Comparison of ENCODE assay signal across 20 cellular contexts in the genomic region with DNA sequence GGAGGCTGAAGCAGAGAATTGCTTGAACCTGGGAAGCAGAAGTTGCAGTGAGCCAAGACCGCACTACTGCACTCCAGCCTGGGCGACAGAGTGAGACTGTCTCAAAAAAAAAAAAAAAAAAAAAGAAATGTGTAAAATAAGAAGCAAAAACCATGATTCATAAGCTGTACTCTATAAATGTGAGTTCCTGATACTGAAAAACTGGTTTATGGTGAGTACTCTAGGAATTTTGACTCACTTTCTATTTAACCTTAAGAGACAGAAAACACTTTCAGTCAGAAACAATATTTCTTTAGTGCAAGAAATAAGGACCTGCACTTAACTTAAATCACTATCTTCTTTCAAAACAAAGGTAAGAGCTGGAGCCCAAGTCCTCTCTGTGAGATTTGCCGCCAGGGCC. TPM values are rescaled to one million over a fixed set of nuclear protein-coding genes. Genes with fewer than 3 reads are reported as not detected.
DNase-seq lines count a peak whose midpoint lies in the region; ATAC-seq and TF ChIP-seq lines count a peak whose summit lies in the region.
"Had no signal": no experiment of that assay in that cellular context is flagged by ENCODE, and none has a peak within 500 bp of the region (broad histone marks: within the 10 kb centered on the region; RNA-seq: fewer than 3 reads in every experiment).

No MANE protein-coding gene starts in this region.

- no peak for TF ChIP-seq CTCF in activated CD8-positive, alpha-beta T cell treated with anti-CD3 and anti-CD28 coated beads for 36 hours (IDR thresholded peaks at IDR 0.05)
- TF ChIP-seq CTCF in mammary epithelial cell (conservative IDR thresholded peaks at IDR 0.05 in 1 of 2, IDR thresholded peaks at IDR 0.05 in 1 of 2; ENCODE audit: extremely low read depth in 1 of 2, insufficient read depth in 1 of 2, low read depth in 1 of 2, low read length in 2 of 2) (no peak), MCF 10A (IDR thresholded peaks at IDR 0.05; ENCODE audit: unreplicated experiment) (no peak), epithelial cell of esophagus (IDR thresholded peaks at IDR 0.05; ENCODE audit: insufficient read depth, low read depth, low read length, missing control alignments) (no peak)

- no peak overlapping the region for H3K27ac Mint-ChIP-seq in activated CD8-positive, alpha-beta T cell treated with anti-CD3 and anti-CD28 coated beads for 36 hours
- H3K27ac Mint-ChIP-seq in activated CD8-positive, alpha-beta T cell treated with anti-CD3 and anti-CD28 coated beads, Interleukin-2, amount 10 ng/mL, durations not matched to agents 7 days and 5 days = no peak overlapping the region
- H3K27ac Mint-ChIP-seq in MCF 10A (ENCODE audit: low read depth, unreplicated experiment) = no peak overlapping the region

- BruUV-seq in mammary epithelial cell (replicated peaks; lab: Mats Ljungman, UMichigan) (no TSS peak), MCF 10A (replicated peaks; lab: Mats Ljungman, UMichigan) (no TSS peak)

- no peaks in the 10 kb centered on the region for H3K79me2 ChIP-seq in mammary epithelial cell (ENCODE audit: insufficient read depth, low read length)

- in situ Hi-C loops in mammary epithelial cell (cut with MboI; ENCODE audit: low sequenced_read_pairs in 2 of 2) = no loop called here

- 93% methylated on average over 3 of the region's 3 CpGs for WGBS in mammary epithelial cell (ENCODE audit: low coverage, missing lambda C conversion rate)

- DNase-seq in activated CD8-positive, alpha-beta T cell treated with anti-CD3 and anti-CD28 coated beads for 36 hours = no peak
- DNase-seq in activated CD8-positive, alpha-beta T cell treated with anti-CD3 and anti-CD28 coated beads, Interleukin-2, amount 10 ng/mL, durations not matched to agents 7 days and 5 days = no peak
- DNase-seq in mammary epithelial cell (peak; percentile 59), MCF 10A (ENCODE audit: unreplicated experiment) (no peak), epithelial cell of esophagus (ENCODE audit: low read depth) (peak; percentile 57), NCI-H1694 (lab: John Stamatoyannopoulos, UW) (no peak), SHP77 (lab: John Stamatoyannopoulos, UW) (no peak)
- DNase-seq: Calu3, DMS79 treated with DMSO at 0.1 percent for 48 hours, GF-D8, IMR-90, KG1, MM.1S, NCI-H2029 treated with DMSO at 0.1 percent for 48 hours, NCI-H446 treated with DMSO at 0.1 percent for 48 hours, NCI-H526, NCI-H82, SHP77 treated with DMSO at 0.1 percent for 48 hours had no signal

- peaks cover 1% of the 10 kb centered on the region for H3K9me3 Mint-ChIP-seq in activated CD8-positive, alpha-beta T cell treated with anti-CD3 and anti-CD28 coated beads for 36 hours
- H3K9me3 Mint-ChIP-seq in activated CD8-positive, alpha-beta T cell treated with anti-CD3 and anti-CD28 coated beads, Interleukin-2, amount 10 ng/mL, durations not matched to agents 7 days and 5 days (ENCODE audit: insufficient read depth) = no peaks in the 10 kb centered on the region
- no peaks in the 10 kb centered on the region for H3K9me3 Mint-ChIP-seq in MCF 10A (ENCODE audit: unreplicated experiment)

- H3K4me3 Mint-ChIP-seq in activated CD8-positive, alpha-beta T cell treated with anti-CD3 and anti-CD28 coated beads for 36 hours = no peak overlapping the region
- no peak overlapping the region for H3K4me3 Mint-ChIP-seq in activated CD8-positive, alpha-beta T cell treated with anti-CD3 and anti-CD28 coated beads, Interleukin-2, amount 10 ng/mL, durations not matched to agents 7 days and 5 days
- H3K4me3 Mint-ChIP-seq in MCF 10A (ENCODE audit: unreplicated experiment) = no peak overlapping the region

- no peak overlapping the region for H3K4me3 ChIP-seq in mammary epithelial cell (replicated peaks in 1 of 3; ENCODE audit: insufficient read depth in 1 of 3, low read depth in 2 of 3, low read length in 3 of 3)
- H3K4me3 ChIP-seq in epithelial cell of esophagus (ENCODE audit: low read length) = no peak overlapping the region

- dilution Hi-C loops in mammary epithelial cell (cut with HindIII; ENCODE audit: low sequenced_read_pairs) = no loop called here

- no peak overlapping the region for H3K4me2 ChIP-seq in mammary epithelial cell (ENCODE audit: insufficient read depth, low read depth, low read length)

- no peak overlapping the region for H2AFZ ChIP-seq in mammary epithelial cell (ENCODE audit: low read depth, low read length)

- CTCF ChIA-PET in activated CD8-positive, alpha-beta T cell treated with anti-CD3 and anti-CD28 coated beads for 36 hours (lab: Charles Lee) = no interaction called here
- CTCF ChIA-PET in activated CD8-positive, alpha-beta T cell treated with anti-CD3 and anti-CD28 coated beads, Interleukin-2, amount 10 ng/mL, durations not matched to agents 7 days and 5 days (lab: Charles Lee) = no interaction called here
- CTCF ChIA-PET in mammary epithelial cell (lab: Charles Lee; ENCODE audit: low non-redundant PET) (no interaction called here), MCF 10A (lab: Yijun Ruan, JAX) (interaction anchor here (0.6 to 1.5 kb wide), 3 partner anchors 20 to 378 kb away, joined by 3 to 6 read pairs (median 5); a partner anchor contains a TSS)

- H3K27me3 Mint-ChIP-seq in activated CD8-positive, alpha-beta T cell treated with anti-CD3 and anti-CD28 coated beads for 36 hours = peaks cover 2% of the 10 kb centered on the region
- no peaks in the 10 kb centered on the region for H3K27me3 Mint-ChIP-seq in activated CD8-positive, alpha-beta T cell treated with anti-CD3 and anti-CD28 coated beads, Interleukin-2, amount 10 ng/mL, durations not matched to agents 7 days and 5 days (ENCODE audit: low read depth)
- H3K27me3 Mint-ChIP-seq in MCF 10A (ENCODE audit: insufficient read depth, unreplicated experiment) = no peaks in the 10 kb centered on the region

- H3K9ac ChIP-seq in mammary epithelial cell (ENCODE audit: insufficient read depth, low read length) = no peak overlapping the region

- H3K27me3 ChIP-seq in mammary epithelial cell (ENCODE audit: insufficient read depth, low read length) = no peaks in the 10 kb centered on the region

- intact Hi-C loops in activated CD8-positive, alpha-beta T cell treated with anti-CD3 and anti-CD28 coated beads for 36 hours (cut with micrococcal nuclease) = no loop called here
- intact Hi-C loops in mammary epithelial cell (cut with micrococcal nuclease) (no loop called here), MCF 10A (cut with micrococcal nuclease) (no loop called here)

- H3K4me1 Mint-ChIP-seq in activated CD8-positive, alpha-beta T cell treated with anti-CD3 and anti-CD28 coated beads for 36 hours (ENCODE audit: low read depth) = peaks cover 6% of the 10 kb centered on the region
- H3K4me1 Mint-ChIP-seq in activated CD8-positive, alpha-beta T cell treated with anti-CD3 and anti-CD28 coated beads, Interleukin-2, amount 10 ng/mL, durations not matched to agents 7 days and 5 days (ENCODE audit: low read depth) = no peaks in the 10 kb centered on the region
- peaks cover 22% of the 10 kb centered on the region for H3K4me1 Mint-ChIP-seq in MCF 10A (ENCODE audit: insufficient read depth, unreplicated experiment)

- peak; percentile 43 for ATAC-seq in activated CD8-positive, alpha-beta T cell treated with anti-CD3 and anti-CD28 coated beads for 36 hours
- no peak for ATAC-seq in activated CD8-positive, alpha-beta T cell treated with anti-CD3 and anti-CD28 coated beads, Interleukin-2, amount 10 ng/mL, durations not matched to agents 7 days and 5 days
- ATAC-seq: Panc1 had no signal

- no peak overlapping the region for H3K27ac ChIP-seq in mammary epithelial cell (ENCODE audit: insufficient read depth, low read depth, low read length)
- H3K27ac ChIP-seq: RWPE1 had no signal

- H3K9me3 ChIP-seq in mammary epithelial cell (replicated peaks; ENCODE audit: insufficient read depth, low read length) = no peaks in the 10 kb centered on the region

- POLR2A ChIA-PET in activated CD8-positive, alpha-beta T cell treated with anti-CD3 and anti-CD28 coated beads for 36 hours (lab: Charles Lee) = interaction anchor here (1.6 kb wide), 1 partner anchor 19 kb away, joined by 5 read pairs; a partner anchor contains a TSS
- POLR2A ChIA-PET in activated CD8-positive, alpha-beta T cell treated with anti-CD3 and anti-CD28 coated beads, Interleukin-2, amount 10 ng/mL, durations not matched to agents 7 days and 5 days (lab: Charles Lee) = no interaction called here
- POLR2A ChIA-PET in MCF 10A (lab: Yijun Ruan, JAX) = no interaction called here

- H3K36me3 Mint-ChIP-seq in activated CD8-positive, alpha-beta T cell treated with anti-CD3 and anti-CD28 coated beads for 36 hours (ENCODE audit: low read depth) = peaks cover 4% of the 10 kb centered on the region
- H3K36me3 Mint-ChIP-seq in activated CD8-positive, alpha-beta T cell treated with anti-CD3 and anti-CD28 coated beads, Interleukin-2, amount 10 ng/mL, durations not matched to agents 7 days and 5 days (ENCODE audit: low read depth) = no peaks in the 10 kb centered on the region
- no peaks in the 10 kb centered on the region for H3K36me3 Mint-ChIP-seq in MCF 10A (ENCODE audit: insufficient read depth, unreplicated experiment)

- H4K20me1 ChIP-seq in mammary epithelial cell (ENCODE audit: insufficient read depth, low read length) = no peaks in the 10 kb centered on the region

- H3K4me1 ChIP-seq in mammary epithelial cell (ENCODE audit: insufficient read depth, low read length) = peaks cover 18% of the 10 kb centered on the region

- no peaks in the 10 kb centered on the region for H3K36me3 ChIP-seq in mammary epithelial cell (ENCODE audit: insufficient read depth, low read length)

RNA-seq across cellular contexts. Expression of a gene that starts 19.9 kb away (rescaled TPM):
- 10 to 100 TPM; 23.6 to 24.2 TPM for total RNA-seq in activated CD8-positive, alpha-beta T cell treated with anti-CD3 and anti-CD28 coated beads for 36 hours
- total RNA-seq in activated CD8-positive, alpha-beta T cell treated with anti-CD3 and anti-CD28 coated beads, Interleukin-2, amount 10 ng/mL, durations not matched to agents 7 days and 5 days = 10 to 100 TPM; 22.7 to 23.3 TPM
- total RNA-seq in mammary epithelial cell = 10 to 100 TPM; 10.2 to 14.4 TPM
- 8.9 TPM for polyA plus RNA-seq in mammary epithelial cell
- polyA minus RNA-seq in mammary epithelial cell = 6.0 TPM
- 11.6 and 16.7 TPM in 2 replicates for total RNA-seq in MCF 10A (2022)

Comparison
In these comparisons a context has a peak if more than half of its experiments do, and no peak if none do; other contexts are left out.
1. DNase-seq: peak in mammary epithelial cell (single experiment) and epithelial cell of esophagus (single experiment); none in activated CD8-positive, alpha-beta T cell treated with anti-CD3 and anti-CD28 coated beads for 36 hours (single experiment), activated CD8-positive, alpha-beta T cell treated with anti-CD3 and anti-CD28 coated beads, Interleukin-2, amount 10 ng/mL, durations not matched to agents 7 days and 5 days (single experiment), MCF 10A (single experiment), NCI-H1694 (single experiment) and SHP77 (0 of 2).